Comparison of ENCODE assay signal across 13 cellular contexts in the genomic region with DNA sequence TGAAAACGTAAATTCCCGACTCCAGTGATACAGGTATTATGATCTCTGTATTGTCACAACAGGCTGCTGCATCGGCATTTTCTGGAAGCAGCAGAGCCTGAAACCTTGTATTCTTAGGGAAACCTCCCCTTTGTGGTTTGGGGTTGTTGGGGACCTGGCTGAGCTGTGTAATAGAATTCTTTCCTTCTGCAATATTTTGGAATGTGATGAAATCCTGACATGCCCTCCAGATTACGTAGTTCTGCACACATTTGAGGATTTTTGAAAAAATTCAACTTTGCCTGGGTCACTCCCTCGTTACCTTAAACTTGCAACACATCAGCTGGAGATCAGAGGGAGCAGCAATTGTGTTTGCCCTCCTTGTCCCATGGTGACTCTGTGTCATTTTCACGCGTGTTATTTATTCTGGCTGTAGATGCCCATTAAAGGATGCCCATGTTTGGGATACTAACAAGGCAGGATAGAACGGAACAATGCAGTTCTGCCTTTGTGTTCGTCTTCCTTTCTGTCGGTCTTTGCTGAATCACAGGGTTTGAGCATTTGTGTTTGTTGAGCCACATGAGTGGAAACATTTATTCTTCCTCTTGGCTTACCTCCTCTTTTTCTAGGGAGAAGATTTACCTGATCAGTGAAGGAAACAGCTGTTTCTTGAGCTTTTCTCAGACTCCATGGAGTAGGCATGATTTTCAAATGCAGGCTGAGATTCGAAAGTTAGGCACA.
DNase-seq lines count a peak whose midpoint lies in the region; ATAC-seq and TF ChIP-seq lines count a peak whose summit lies in the region.
"Had no signal": no experiment of that assay in that cellular context is flagged by ENCODE, and none has a peak within 500 bp of the region (broad histone marks: within the 10 kb centered on the region; RNA-seq: fewer than 3 reads in every experiment).

No MANE protein-coding gene starts in this region.

- intact Hi-C loops in Right ventricle myocardium superior (cut with DNase I): loop anchor here (10.0 kb wide), 1 partner anchor 253 kb away; no protein-coding TSS in a partner anchor
- intact Hi-C loops in gastrocnemius medialis (cut with DNase I; ENCODE audit: low total_unique reads): no loop called here

- no peaks in the 10 kb centered on the region for H3K9me3 ChIP-seq in gastrocnemius medialis
- H3K9me3 ChIP-seq: HAP-1 had no signal

- TF ChIP-seq CTCF in gastrocnemius medialis (IDR thresholded peaks at IDR 0.05 in 4 of 5, conservative IDR thresholded peaks at IDR 0.05 in 1 of 5): no peak

- in situ Hi-C loops in gastrocnemius medialis (cut with MboI; ENCODE audit: low sequenced_read_pairs in 4 of 4): loop anchor here in 3 of 4 donors (25.0 kb wide), 3 partner anchors 256 to 569 kb away; no protein-coding TSS in a partner anchor

- H3K27ac ChIP-seq in gastrocnemius medialis: peak overlapping the region; percentile 44 to 46 (median 44)

- peak; percentile 73 for ATAC-seq in Right ventricle myocardium superior (ENCODE audit: poor library complexity)
- peak; percentile 71 to 73 for ATAC-seq in gastrocnemius medialis
- ATAC-seq in HG03135 (IDR thresholded peaks at IDR 0.05; ENCODE audit: unreplicated experiment): no peak
- ATAC-seq: left colon had no signal

- H3K4me3 ChIP-seq in gastrocnemius medialis: peak overlapping the region in 1 of 4 donors; percentile 7
- H3K4me3 ChIP-seq: HAP-1 had no signal

- H3K36me3 ChIP-seq in gastrocnemius medialis: no peaks in the 10 kb centered on the region
- H3K36me3 ChIP-seq: HAP-1 had no signal

- peaks cover 3 to 8% of the 10 kb centered on the region in 2 donors for H3K4me1 ChIP-seq in gastrocnemius medialis

- no peaks in the 10 kb centered on the region for H3K27me3 ChIP-seq in gastrocnemius medialis

- DNase-seq in ELR (ENCODE audit: low read depth) (peak; percentile 35), amniotic stem cell (lab: John Stamatoyannopoulos, UW) (peak; percentile 11), Right ventricle myocardium superior (no peak), gastrocnemius medialis (peak in 1 of 2 donors; percentile 46), DMS79 treated with DMSO at 0.1 percent for 48 hours (lab: John Stamatoyannopoulos, UW) (no peak), HUDEP-2 (lab: John Stamatoyannopoulos, UW; ENCODE audit: unreplicated experiment in 76 of 76) (no peak), cerebellum (ENCODE audit: low spot score) (no peak)
- DNase-seq: activated B cell treated with CpG ODN at 0.5 μM for 24 hours; activated effector memory CD4-positive, alpha-beta T cell treated with Interleukin-2 at 50 U/mL for 16 hours; left colon; NCI-H1105 treated with DMSO at 0.1 percent for 48 hours had no signal

- TF ChIP-seq POLR2A in gastrocnemius medialis (IDR thresholded peaks at IDR 0.05): peak in 1 of 2 donors; percentile 36

Comparison
In these comparisons a context has a peak if more than half of its experiments do, and no peak if none do; other contexts are left out.
1. DNase-seq: peak in ELR (single experiment) and amniotic stem cell (single experiment); none in Right ventricle myocardium superior (single experiment), DMS79 treated with DMSO at 0.1 percent for 48 hours (single experiment), HUDEP-2 (0 of 76) and cerebellum (single experiment).